In genomic region chr12:53051881-53052412, GRCh38 we compare ENCODE assay signal across 10 cellular contexts. TPM values are rescaled to one million over a fixed set of nuclear protein-coding genes. Genes with fewer than 3 reads are reported as not detected.
DNase-seq lines count a peak whose midpoint lies in the region; ATAC-seq, FAIRE-seq and TF ChIP-seq lines count a peak whose summit lies in the region.
"Had no signal": no experiment of that assay in that cellular context is flagged by ENCODE, and none has a peak within 500 bp of the region (broad histone marks: within the 10 kb centered on the region; RNA-seq: fewer than 3 reads in every experiment).

No MANE protein-coding gene starts in this region.

- CTCF ChIA-PET in K562 (lab: Yijun Ruan, JAX; ENCODE audit: low intra/inter-chr PET ratio): interaction anchor here (0.7 kb wide), 1 partner anchor 475 kb away, joined by 3 read pairs; no protein-coding TSS in a partner anchor

- H3K36me3 Mint-ChIP-seq in CD4-positive, CD25-positive, alpha-beta regulatory T cell: no peaks in the 10 kb centered on the region
- H3K36me3 Mint-ChIP-seq in stimulated activated memory B cell treated with anti-CD40 and anti-IgM and Interleukin-4, amounts not matched to agents 10 μg/mL and 1 μg/mL and 100 μg/mL, for 72 hours: no peaks in the 10 kb centered on the region

- no peaks in the 10 kb centered on the region for H3K9me2 ChIP-seq in hepatocyte (replicated peaks; ENCODE audit: insufficient read depth)

- no peak for TF ChIP-seq EP300 in K562 (IDR thresholded peaks at IDR 0.05; ENCODE audit: low read length)

- no peak overlapping the region for H3K27ac ChIP-seq in CD4-positive, CD25-positive, alpha-beta regulatory T cell (ENCODE audit: insufficient read depth, low read length, poor library complexity, severe bottlenecking)
- H3K27ac ChIP-seq in K562 (ENCODE audit: extremely low read depth, low read depth, low read length) (no peak overlapping the region), hepatocyte (peak overlapping the region; percentile 99)

- H3K4me1 ChIP-seq in CD4-positive, CD25-positive, alpha-beta regulatory T cell (ENCODE audit: control insufficient read depth, insufficient read depth, low read length, poor library complexity, severe bottlenecking): peaks cover 21% of the 10 kb centered on the region
- H3K4me1 ChIP-seq in K562 (replicated peaks in 1 of 2; ENCODE audit: control insufficient read depth in 2 of 2, insufficient read depth in 2 of 2, low read length in 2 of 2) (peaks cover 44 to 84% of the 10 kb centered on the region in 2 experiments), hepatocyte (ENCODE audit: insufficient read depth) (peaks cover 55% of the 10 kb centered on the region), skeletal muscle satellite cell (ENCODE audit: control insufficient read depth, insufficient read depth, low read length) (peaks cover 76% of the 10 kb centered on the region)

- H3K4me3 Mint-ChIP-seq in CD4-positive, CD25-positive, alpha-beta regulatory T cell: peak overlapping the region in 3 of 4 donors; percentile 15 to 90 (median 83)
- no peak overlapping the region for H3K4me3 Mint-ChIP-seq in stimulated activated memory B cell treated with anti-CD40 and anti-IgM and Interleukin-4, amounts not matched to agents 10 μg/mL and 1 μg/mL and 100 μg/mL, for 72 hours

- no peak overlapping the region for H3K27ac Mint-ChIP-seq in CD4-positive, CD25-positive, alpha-beta regulatory T cell
- no peak overlapping the region for H3K27ac Mint-ChIP-seq in stimulated activated memory B cell treated with anti-CD40 and anti-IgM and Interleukin-4, amounts not matched to agents 10 μg/mL and 1 μg/mL and 100 μg/mL, for 72 hours

- TF ChIP-seq RAD21 in K562 (CRISPR knock-in tag; conservative IDR thresholded peaks at IDR 0.05 in 1 of 2, IDR thresholded peaks at IDR 0.05 in 1 of 2): no peak

- no peak overlapping the region for H3K4me3 ChIP-seq in CD4-positive, CD25-positive, alpha-beta regulatory T cell (ENCODE audit: low read depth, low read length)
- H3K4me3 ChIP-seq in K562 (no peak overlapping the region), hepatocyte (no peak overlapping the region), skeletal muscle satellite cell (ENCODE audit: low read length) (peak overlapping the region; percentile 88)

- peaks cover 0 to 17% (median 5%) of the 10 kb centered on the region in 4 donors for H3K4me1 Mint-ChIP-seq in CD4-positive, CD25-positive, alpha-beta regulatory T cell
- peaks cover 13% of the 10 kb centered on the region for H3K4me1 Mint-ChIP-seq in stimulated activated memory B cell treated with anti-CD40 and anti-IgM and Interleukin-4, amounts not matched to agents 10 μg/mL and 1 μg/mL and 100 μg/mL, for 72 hours

- WGBS in K562 (ENCODE audit: insufficient coverage, low coverage, missing lambda C conversion rate): 85% methylated on average over 7 of the region's 7 CpGs
- 89% methylated on average over 7 of the region's 7 CpGs for WGBS in hepatocyte (ENCODE audit: low lambda C conversion rate, missing lambda C conversion rate)

- no peak for TF ChIP-seq POLR2A in K562 (conservative IDR thresholded peaks at IDR 0.05)

- no peaks in the 10 kb centered on the region for H3K27me3 ChIP-seq in CD4-positive, CD25-positive, alpha-beta regulatory T cell (ENCODE audit: control insufficient read depth, insufficient read depth, low read length)
- H3K27me3 ChIP-seq in K562 (ENCODE audit: control insufficient read depth in 2 of 2, insufficient read depth in 2 of 2, low read length in 2 of 2) (no peaks in the 10 kb centered on the region), hepatocyte (no peaks in the 10 kb centered on the region), skeletal muscle satellite cell (ENCODE audit: control insufficient read depth, insufficient read depth, low read length) (no peaks in the 10 kb centered on the region)

- TSS peak; percentile 22 for BruUV-seq in K562 (replicated peaks; lab: Mats Ljungman, UMichigan)

- TF ChIP-seq CTCF in K562 (IDR thresholded peaks at IDR 0.05 in 2 of 3, conservative IDR thresholded peaks at IDR 0.05 in 1 of 3; ENCODE audit: insufficient read depth in 2 of 3, low read depth in 1 of 3, low read length in 3 of 3) (no peak), hepatocyte (IDR thresholded peaks at IDR 0.05; ENCODE audit: poor library complexity) (no peak)

- peak overlapping the region in 1 of 2 experiments; percentile 60; a peak in 1 of 4 replicates for H3K9ac ChIP-seq in K562 (ENCODE audit: insufficient read depth in 1 of 2, low read depth in 2 of 2, low read length in 2 of 2)
- H3K9ac ChIP-seq in skeletal muscle satellite cell (ENCODE audit: low read depth, low read length): peak overlapping the region; percentile 85

- H3K9me3 Mint-ChIP-seq in CD4-positive, CD25-positive, alpha-beta regulatory T cell: no peaks in the 10 kb centered on the region
- no peaks in the 10 kb centered on the region for H3K9me3 Mint-ChIP-seq in stimulated activated memory B cell treated with anti-CD40 and anti-IgM and Interleukin-4, amounts not matched to agents 10 μg/mL and 1 μg/mL and 100 μg/mL, for 72 hours

- in situ Hi-C loops in K562 (cut with MboI): no loop called here

- H3K79me2 ChIP-seq in K562 (ENCODE audit: control insufficient read depth, insufficient read depth, low read length): peaks cover 7% of the 10 kb centered on the region; the same call in 2 of the 3 replicates
- peaks cover 30% of the 10 kb centered on the region for H3K79me2 ChIP-seq in hepatocyte

- POLR2A ChIA-PET in K562 (lab: Yijun Ruan, JAX): interaction anchor here (0.6 kb wide), 1 partner anchor 1078 kb away, joined by 3 read pairs; no protein-coding TSS in a partner anchor

- H3K27me3 Mint-ChIP-seq in CD4-positive, CD25-positive, alpha-beta regulatory T cell: peaks cover 4% of the 10 kb centered on the region
- no peaks in the 10 kb centered on the region for H3K27me3 Mint-ChIP-seq in stimulated activated memory B cell treated with anti-CD40 and anti-IgM and Interleukin-4, amounts not matched to agents 10 μg/mL and 1 μg/mL and 100 μg/mL, for 72 hours

- H4K20me1 ChIP-seq in K562 (replicated peaks; ENCODE audit: control insufficient read depth, insufficient read depth, low read length): no peaks in the 10 kb centered on the region
- no peaks in the 10 kb centered on the region for H4K20me1 ChIP-seq in hepatocyte (ENCODE audit: insufficient read depth, poor library complexity, severe bottlenecking)

- H2AFZ ChIP-seq in K562 (ENCODE audit: low read depth, low read length) (no peak overlapping the region), hepatocyte (no peak overlapping the region)

- no peak for ATAC-seq in CD4-positive, CD25-positive, alpha-beta regulatory T cell (ENCODE audit: low read depth in 2 of 2)
- ATAC-seq in K562: no peak
- no peak for ATAC-seq in stimulated activated memory B cell treated with anti-CD40 and anti-IgM and Interleukin-4, amounts not matched to agents 10 μg/mL and 1 μg/mL and 100 μg/mL, for 72 hours

- H3K9me1 ChIP-seq in K562 (ENCODE audit: control insufficient read depth, insufficient read depth, low read length): no peaks in the 10 kb centered on the region

- intact Hi-C loops in K562 (cut with micrococcal nuclease): no loop called here

- FAIRE-seq in K562 (lab: Jason Lieb, UNC): no peak
- FAIRE-seq: bronchial epithelial cell had no signal

- no peak for DNase-seq in CD4-positive, CD25-positive, alpha-beta regulatory T cell
- no peak for DNase-seq in K562 (ENCODE audit: extremely low read depth in 1 of 4, low spot score in 3 of 4)
- no peak for DNase-seq in hepatocyte (ENCODE audit: low spot score)
- no peak for DNase-seq in stimulated activated CD4-positive, alpha-beta T cell treated with anti-CD3 and anti-CD28 coated beads, Interleukin-4, amount 100 ng/mL, for 1 hour
- DNase-seq in NCI-H748 (lab: John Stamatoyannopoulos, UW; ENCODE audit: unreplicated experiment): no peak
- DNase-seq in stimulated activated CD4-positive, alpha-beta T cell treated with anti-CD3 and anti-CD28 coated beads, Interleukin-4, amount 100 ng/mL, for 24 hours: no peak
- DNase-seq: DMS79 treated with DMSO at 0.1 percent for 48 hours had no signal

- H3K36me3 ChIP-seq in CD4-positive, CD25-positive, alpha-beta regulatory T cell (ENCODE audit: control insufficient read depth, insufficient read depth, low read length): no peaks in the 10 kb centered on the region
- H3K36me3 ChIP-seq in K562 (ENCODE audit: control insufficient read depth, insufficient read depth, low read length): peaks cover 2% of the 10 kb centered on the region; the same call in 1 of the 3 replicates
- no peaks in the 10 kb centered on the region for H3K36me3 ChIP-seq in hepatocyte (replicated peaks; ENCODE audit: insufficient read depth, low read depth)
- peaks cover 32% of the 10 kb centered on the region for H3K36me3 ChIP-seq in skeletal muscle satellite cell (ENCODE audit: insufficient read depth, low read length)

- H3K4me2 ChIP-seq in K562 (ENCODE audit: insufficient read depth, low read length) (no peak overlapping the region), hepatocyte (peak overlapping the region; percentile 83), skeletal muscle satellite cell (ENCODE audit: low read length) (peak overlapping the region; percentile 98)

- H3K9me3 ChIP-seq in CD4-positive, CD25-positive, alpha-beta regulatory T cell (ENCODE audit: control insufficient read depth in 2 of 2, low read length in 2 of 2): no peaks in the 10 kb centered on the region
- H3K9me3 ChIP-seq in K562 (replicated peaks; ENCODE audit: control insufficient read depth, insufficient read depth, low read depth, low read length) (no peaks in the 10 kb centered on the region), hepatocyte (ENCODE audit: low read depth) (no peaks in the 10 kb centered on the region), skeletal muscle satellite cell (replicated peaks; ENCODE audit: low read length) (no peaks in the 10 kb centered on the region)

RNA-seq across cellular contexts. Expression of gene TNS2, which starts 2.1 kb away (rescaled TPM):
- total RNA-seq in CD4-positive, CD25-positive, alpha-beta regulatory T cell: 1.4 TPM
- under 1 TPM in 1 of 4 donors, not detected in 3; 0.09 TPM for polyA plus RNA-seq in CD4-positive, CD25-positive, alpha-beta regulatory T cell
- total RNA-seq in K562 (2011; cell fraction: chromatin; rRNA removed; ENCODE audit: low replicate concordance): 7.1 and 23.0 TPM in 2 replicates
- 8.0 and 14.7 TPM in 2 replicates for total RNA-seq in K562 (2011; cell fraction: nucleolus; rRNA removed)
- 8.0 and 11.1 TPM in 2 replicates for total RNA-seq in K562 (2011; cell fraction: nucleoplasm; rRNA removed)
- total RNA-seq in K562 (2014; rRNA removed) (1.2 and 1.3 TPM in 2 replicates), K562 (2014; rRNA removed; fragmentation: Illumina TruSeq; extraction: Trizol) (0.41 and 0.73 TPM in 2 replicates), K562 (2015; rRNA removed; fragmentation: Illumina TruSeq; extraction: Trizol) (0.65 and 0.79 TPM in 2 replicates), K562 (2021) (2.8 and 3.1 TPM in 2 replicates), hepatocyte (15.9 and 16.9 TPM in 2 replicates)
- polyA plus RNA-seq in K562 (2011; rRNA removed) (1.3 and 1.7 TPM in 2 replicates), K562 (2014; fragmentation: Illumina TruSeq; extraction: Trizol) (1.4 and 1.6 TPM in 2 replicates), K562 (2014; fragmentation: Nextera tagmentation; extraction: Ambion mirVana) (under 1 TPM in 1 of 2 experiments, not detected in 1; 0.28 TPM), K562 (2014; rRNA removed) (1.0 and 2.8 TPM in 2 replicates), hepatocyte (32.2 and 41.8 TPM in 2 replicates)
- polyA plus RNA-seq in K562 (2011; cell fraction: cytosol; rRNA removed): 0.91 and 1.3 TPM in 2 replicates
- polyA plus RNA-seq in K562 (2011; cell fraction: nucleus; rRNA removed): 7.6 and 16.8 TPM in 2 replicates
- 1.5 and 2.8 TPM in 2 replicates for polyA plus RNA-seq in K562 (2012)
- polyA minus RNA-seq in K562 (2011; rRNA and poly(A)+ RNA removed): 2.3 and 2.9 TPM in 2 replicates
- 4.6 and 4.9 TPM in 2 replicates for polyA minus RNA-seq in K562 (2011; cell fraction: cytosol; rRNA and poly(A)+ RNA removed)
- polyA minus RNA-seq in K562 (2011; cell fraction: nucleus; rRNA and poly(A)+ RNA removed): 9.4 and 13.6 TPM in 2 replicates
- total RNA-seq in skeletal muscle satellite cell (2012; rRNA removed): 67.9 and 70.8 TPM in 2 replicates

RNA-seq across cellular contexts. Expression of gene SPRYD3, which starts 27.2 kb away (rescaled TPM):
- total RNA-seq in CD4-positive, CD25-positive, alpha-beta regulatory T cell: 25.9 TPM
- 10 to 100 TPM; 34.1 to 59.2 (median 45.9) TPM for polyA plus RNA-seq in CD4-positive, CD25-positive, alpha-beta regulatory T cell
- total RNA-seq in K562 (2011; cell fraction: chromatin; rRNA removed; ENCODE audit: low replicate concordance): 10.8 and 27.6 TPM in 2 replicates
- 15.0 and 17.4 TPM in 2 replicates for total RNA-seq in K562 (2011; cell fraction: nucleolus; rRNA removed)
- total RNA-seq in K562 (2011; cell fraction: nucleoplasm; rRNA removed): 15.6 and 18.3 TPM in 2 replicates
- total RNA-seq in K562 (2014; rRNA removed): 8.4 and 10.6 TPM in 2 replicates
- total RNA-seq in K562 (2014; rRNA removed; fragmentation: Illumina TruSeq; extraction: Trizol): 4.1 and 5.1 TPM in 2 replicates
- total RNA-seq in K562 (2015; rRNA removed; fragmentation: Illumina TruSeq; extraction: Trizol): 5.0 and 5.9 TPM in 2 replicates
- total RNA-seq in K562 (2021): 10.8 and 13.6 TPM in 2 replicates
- 6.2 and 7.6 TPM in 2 replicates for polyA plus RNA-seq in K562 (2011; rRNA removed)
- 8.6 and 18.4 TPM in 2 replicates for polyA plus RNA-seq in K562 (2011; cell fraction: cytosol; rRNA removed)
- polyA plus RNA-seq in K562 (2011; cell fraction: nucleus; rRNA removed): 11.1 and 16.3 TPM in 2 replicates
- polyA plus RNA-seq in K562 (2012): 11.4 and 11.7 TPM in 2 replicates
- polyA plus RNA-seq in K562 (2014; fragmentation: Illumina TruSeq; extraction: Trizol): 10.6 and 11.4 TPM in 2 replicates
- 1 to 10 TPM; 1.5 to 2.6 TPM for polyA plus RNA-seq in K562 (2014; fragmentation: Nextera tagmentation; extraction: Ambion mirVana)
- 9.1 and 11.0 TPM in 2 replicates for polyA plus RNA-seq in K562 (2014; rRNA removed)
- 7.4 and 10.3 TPM in 2 replicates for polyA minus RNA-seq in K562 (2011; rRNA and poly(A)+ RNA removed)
- 6.8 and 11.6 TPM in 2 replicates for polyA minus RNA-seq in K562 (2011; cell fraction: cytosol; rRNA and poly(A)+ RNA removed)
- polyA minus RNA-seq in K562 (2011; cell fraction: nucleus; rRNA and poly(A)+ RNA removed): 6.6 and 7.5 TPM in 2 replicates
- total RNA-seq in hepatocyte: 19.3 and 20.9 TPM in 2 replicates
- 24.6 and 25.8 TPM in 2 replicates for polyA plus RNA-seq in hepatocyte
- 23.4 and 29.4 TPM in 2 replicates for total RNA-seq in skeletal muscle satellite cell (2012; rRNA removed)

RNA-seq across cellular contexts. Expression of gene IGFBP6, which starts 45.5 kb away (rescaled TPM):
- total RNA-seq in CD4-positive, CD25-positive, alpha-beta regulatory T cell: not detected
- polyA plus RNA-seq in CD4-positive, CD25-positive, alpha-beta regulatory T cell: under 1 TPM in 1 of 4 donors, not detected in 3; 0.84 TPM
- total RNA-seq in K562 (2011; cell fraction: chromatin; rRNA removed; ENCODE audit: low replicate concordance): 0.97 TPM in 1 of 2 replicates, not detected in the other
- 0.66 and 1.8 TPM in 2 replicates for total RNA-seq in K562 (2011; cell fraction: nucleolus; rRNA removed)
- total RNA-seq in K562 (2011; cell fraction: nucleoplasm; rRNA removed): 0.37 TPM in 1 of 2 replicates, not detected in the other
- total RNA-seq in K562 (2014; rRNA removed) (1.2 and 1.6 TPM in 2 replicates), K562 (2014; rRNA removed; fragmentation: Illumina TruSeq; extraction: Trizol) (0.36 and 0.61 TPM in 2 replicates), K562 (2015; rRNA removed; fragmentation: Illumina TruSeq; extraction: Trizol) (0.38 and 0.76 TPM in 2 replicates), K562 (2021) (1.4 and 2.3 TPM in 2 replicates), hepatocyte (21.8 and 25.1 TPM in 2 replicates)
- polyA plus RNA-seq in K562 (2011; rRNA removed) (0.24 and 1.4 TPM in 2 replicates), K562 (2014; fragmentation: Illumina TruSeq; extraction: Trizol) (0.52 and 0.62 TPM in 2 replicates), K562 (2014; fragmentation: Nextera tagmentation; extraction: Ambion mirVana) (under 1 TPM; 0.15 to 0.23 TPM), K562 (2014; rRNA removed) (0.54 and 2.4 TPM in 2 replicates), hepatocyte (81.2 and 86.0 TPM in 2 replicates)
- 0.94 and 2.5 TPM in 2 replicates for polyA plus RNA-seq in K562 (2011; cell fraction: cytosol; rRNA removed)
- polyA plus RNA-seq in K562 (2011; cell fraction: nucleus; rRNA removed): 0.24 and 0.47 TPM in 2 replicates
- polyA plus RNA-seq in K562 (2012): 0.89 and 1.4 TPM in 2 replicates
- polyA minus RNA-seq in K562 (2011; rRNA and poly(A)+ RNA removed): not detected in 2 replicates
- 1.1 TPM in 1 of 2 replicates, not detected in the other for polyA minus RNA-seq in K562 (2011; cell fraction: cytosol; rRNA and poly(A)+ RNA removed)
- not detected in 2 replicates for polyA minus RNA-seq in K562 (2011; cell fraction: nucleus; rRNA and poly(A)+ RNA removed)
- total RNA-seq in skeletal muscle satellite cell (2012; rRNA removed): 603 and 918 TPM in 2 replicates

RNA-seq across cellular contexts. Expression of gene EIF4B, which starts 45.7 kb away (rescaled TPM):
- total RNA-seq in CD4-positive, CD25-positive, alpha-beta regulatory T cell: 506 TPM
- 100 to 1,000 TPM in 2 of 4 donors, 10 to 100 TPM in 2; 71.3 to 116 (median 103) TPM for polyA plus RNA-seq in CD4-positive, CD25-positive, alpha-beta regulatory T cell
- 260 and 374 TPM in 2 replicates for total RNA-seq in K562 (2011; cell fraction: chromatin; rRNA removed; ENCODE audit: low replicate concordance)
- 137 and 149 TPM in 2 replicates for total RNA-seq in K562 (2011; cell fraction: nucleolus; rRNA removed)
- total RNA-seq in K562 (2011; cell fraction: nucleoplasm; rRNA removed): 211 and 264 TPM in 2 replicates
- 617 and 636 TPM in 2 replicates for total RNA-seq in K562 (2014; rRNA removed)
- total RNA-seq in K562 (2014; rRNA removed; fragmentation: Illumina TruSeq; extraction: Trizol): 669 and 710 TPM in 2 replicates
- total RNA-seq in K562 (2015; rRNA removed; fragmentation: Illumina TruSeq; extraction: Trizol): 624 and 636 TPM in 2 replicates
- 535 and 617 TPM in 2 replicates for total RNA-seq in K562 (2021)
- 489 and 497 TPM in 2 replicates for polyA plus RNA-seq in K562 (2011; rRNA removed)
- polyA plus RNA-seq in K562 (2011; cell fraction: cytosol; rRNA removed): 278 and 542 TPM in 2 replicates
- 180 and 236 TPM in 2 replicates for polyA plus RNA-seq in K562 (2011; cell fraction: nucleus; rRNA removed)
- polyA plus RNA-seq in K562 (2012): 383 and 523 TPM in 2 replicates
- 552 and 578 TPM in 2 replicates for polyA plus RNA-seq in K562 (2014; fragmentation: Illumina TruSeq; extraction: Trizol)
- polyA plus RNA-seq in K562 (2014; fragmentation: Nextera tagmentation; extraction: Ambion mirVana): 100 to 1,000 TPM; 138 to 150 TPM
- 312 and 317 TPM in 2 replicates for polyA plus RNA-seq in K562 (2014; rRNA removed)
- 1,377 and 1,493 TPM in 2 replicates for polyA minus RNA-seq in K562 (2011; rRNA and poly(A)+ RNA removed)
- polyA minus RNA-seq in K562 (2011; cell fraction: cytosol; rRNA and poly(A)+ RNA removed): 466 and 538 TPM in 2 replicates
- polyA minus RNA-seq in K562 (2011; cell fraction: nucleus; rRNA and poly(A)+ RNA removed): 102 and 253 TPM in 2 replicates
- 435 and 449 TPM in 2 replicates for total RNA-seq in hepatocyte
- 53.5 and 65.1 TPM in 2 replicates for polyA plus RNA-seq in hepatocyte
- 788 and 899 TPM in 2 replicates for total RNA-seq in skeletal muscle satellite cell (2012; rRNA removed)

RNA-seq across cellular contexts. Expression of gene SOAT2, which starts 51.3 kb away (rescaled TPM):
- total RNA-seq in CD4-positive, CD25-positive, alpha-beta regulatory T cell: 0.37 TPM
- not detected for polyA plus RNA-seq in CD4-positive, CD25-positive, alpha-beta regulatory T cell
- not detected in 2 replicates for total RNA-seq in K562 (2011; cell fraction: chromatin; rRNA removed; ENCODE audit: low replicate concordance)
- not detected in 2 replicates for total RNA-seq in K562 (2011; cell fraction: nucleolus; rRNA removed)
- 0.38 TPM in 1 of 2 replicates, not detected in the other for total RNA-seq in K562 (2011; cell fraction: nucleoplasm; rRNA removed)
- total RNA-seq in K562 (2014; rRNA removed) (not detected in 2 replicates), K562 (2014; rRNA removed; fragmentation: Illumina TruSeq; extraction: Trizol) (not detected in 2 replicates), K562 (2015; rRNA removed; fragmentation: Illumina TruSeq; extraction: Trizol) (not detected in 2 replicates), K562 (2021) (not detected in 2 replicates), hepatocyte (18.9 and 21.8 TPM in 2 replicates)
- polyA plus RNA-seq in K562 (2011; rRNA removed) (not detected in 2 replicates), K562 (2014; fragmentation: Illumina TruSeq; extraction: Trizol) (not detected in 2 replicates), K562 (2014; fragmentation: Nextera tagmentation; extraction: Ambion mirVana) (not detected), K562 (2014; rRNA removed) (0.04 TPM in 1 of 2 replicates, not detected in the other), hepatocyte (28.9 and 29.4 TPM in 2 replicates)
- not detected in 2 replicates for polyA plus RNA-seq in K562 (2011; cell fraction: cytosol; rRNA removed)
- polyA plus RNA-seq in K562 (2011; cell fraction: nucleus; rRNA removed): not detected in 2 replicates
- not detected in 2 replicates for polyA plus RNA-seq in K562 (2012)
- polyA minus RNA-seq in K562 (2011; rRNA and poly(A)+ RNA removed): not detected in 2 replicates
- polyA minus RNA-seq in K562 (2011; cell fraction: cytosol; rRNA and poly(A)+ RNA removed): not detected in 2 replicates
- polyA minus RNA-seq in K562 (2011; cell fraction: nucleus; rRNA and poly(A)+ RNA removed): not detected in 2 replicates
- 0.44 TPM in 1 of 2 replicates, not detected in the other for total RNA-seq in skeletal muscle satellite cell (2012; rRNA removed)
- total RNA-seq: bronchial epithelial cell had no signal
